5 cellular contexts compared by ENCODE assay signal in genomic region chr1:104156804-104157203, GRCh38.
"Had no signal": no experiment of that assay in that cellular context is flagged by ENCODE, and none has a peak within 500 bp of the region (broad histone marks: within the 10 kb centered on the region; RNA-seq: fewer than 3 reads in every experiment).

No MANE protein-coding gene starts in this region.

- DNase-seq: H9, HCEC 1CT, KBM-7 had no signal

- ATAC-seq: GM23338, HepG2 had no signal
